Comparison of ENCODE assay signal across 9 cellular contexts in the genomic region with DNA sequence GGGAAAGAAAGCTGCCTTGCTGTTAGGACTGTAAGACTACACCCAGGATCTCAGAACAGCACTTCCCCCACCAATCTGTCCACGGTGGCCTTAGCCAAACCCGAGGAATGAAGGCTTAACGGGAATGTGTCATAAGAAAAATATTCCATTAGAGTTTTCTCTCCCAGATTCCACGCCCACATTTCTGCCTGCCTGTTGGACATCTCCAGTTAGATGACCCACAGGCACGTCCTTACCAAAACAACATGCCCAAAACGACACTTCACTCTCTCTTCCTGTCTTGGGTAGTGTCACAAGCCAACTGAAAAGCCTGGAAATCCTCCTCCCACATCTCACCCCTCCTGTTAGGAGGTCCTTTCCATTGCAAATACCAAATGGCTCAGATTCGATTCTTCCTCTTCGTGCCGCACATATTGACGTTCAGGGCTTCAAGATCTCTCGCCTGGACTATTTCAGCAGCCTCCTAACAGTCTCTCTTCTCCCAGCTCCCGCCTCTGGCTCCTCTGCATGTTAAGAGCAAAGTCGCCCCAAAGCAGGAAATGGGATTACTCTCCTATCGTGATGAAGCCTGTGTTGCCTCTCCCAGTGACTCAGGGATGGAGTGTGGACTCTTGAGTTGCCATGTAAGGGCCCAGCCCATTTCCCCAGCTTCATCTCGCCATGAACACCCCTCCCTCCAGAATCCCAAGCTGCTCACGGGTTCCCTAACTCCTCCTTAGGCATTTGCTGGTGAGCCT.
A peak's percentile ranks its signal among the peaks of the same experiment; 100 is the strongest.
DNase-seq lines count a peak whose midpoint lies in the region; ATAC-seq and TF ChIP-seq lines count a peak whose summit lies in the region.
"Had no signal": no experiment of that assay in that cellular context is flagged by ENCODE, and none has a peak within 500 bp of the region (broad histone marks: within the 10 kb centered on the region; RNA-seq: fewer than 3 reads in every experiment).

No MANE protein-coding gene starts in this region.

- 94% methylated on average over 16 of the region's 16 CpGs for WGBS in thymus

- H3K27me3 Mint-ChIP-seq in activated CD4-positive, alpha-beta T cell treated with anti-CD3 and anti-CD28 coated beads for 36 hours, result no peaks in the 10 kb centered on the region

- no peaks in the 10 kb centered on the region for H3K36me3 ChIP-seq in thymus (ENCODE audit: control insufficient read depth, insufficient read depth)

- H3K4me1 Mint-ChIP-seq in activated CD4-positive, alpha-beta T cell treated with anti-CD3 and anti-CD28 coated beads for 36 hours, result no peaks in the 10 kb centered on the region

- peaks cover 4% of the 10 kb centered on the region for H3K4me1 ChIP-seq in thymus (ENCODE audit: control insufficient read depth, insufficient read depth, low read length)

- peak; percentile 75 for DNase-seq in HT-29 (ENCODE audit: low spot score)
- DNase-seq in cardiac fibroblast (ENCODE audit: low read depth in 2 of 2), result peak; percentile 96 to 98
- peak; percentile 98 for DNase-seq in kidney tubule cell (ENCODE audit: low spot score)
- no peak for DNase-seq in activated CD4-positive, alpha-beta T cell treated with anti-CD3 and anti-CD28 coated beads for 36 hours
- no peak for DNase-seq in NCI-H69 (lab: John Stamatoyannopoulos, UW)
- DNase-seq: NCI-H82 had no signal

- H3K4me3 ChIP-seq in cardiac fibroblast (replicated peaks in 1 of 2; ENCODE audit: low read depth in 2 of 2, low read length in 2 of 2) (peak overlapping the region; percentile 2 to 35), thymus (ENCODE audit: low read length) (no peak overlapping the region)

- no peak overlapping the region for H3K27ac Mint-ChIP-seq in activated CD4-positive, alpha-beta T cell treated with anti-CD3 and anti-CD28 coated beads for 36 hours

- intact Hi-C loops in activated CD4-positive, alpha-beta T cell treated with anti-CD3 and anti-CD28 coated beads for 36 hours (cut with DNase I, micrococcal nuclease), result no loop called here

- no peak overlapping the region for H3K4me3 Mint-ChIP-seq in activated CD4-positive, alpha-beta T cell treated with anti-CD3 and anti-CD28 coated beads for 36 hours

- CTCF ChIA-PET in activated CD4-positive, alpha-beta T cell treated with anti-CD3 and anti-CD28 coated beads for 36 hours (lab: Charles Lee), result no interaction called here

- no peak for ATAC-seq in activated CD4-positive, alpha-beta T cell treated with anti-CD3 and anti-CD28 coated beads for 36 hours
- ATAC-seq in GM18517 (IDR thresholded peaks at IDR 0.05; ENCODE audit: unreplicated experiment) (no peak), GM19467 (IDR thresholded peaks at IDR 0.05; ENCODE audit: unreplicated experiment) (no peak)

- no peak for TF ChIP-seq CTCF in cardiac fibroblast (IDR thresholded peaks at IDR 0.05; ENCODE audit: low read depth, low read length)

- no peaks in the 10 kb centered on the region for H3K27me3 ChIP-seq in thymus (ENCODE audit: control insufficient read depth, insufficient read depth)

- POLR2A ChIA-PET in activated CD4-positive, alpha-beta T cell treated with anti-CD3 and anti-CD28 coated beads for 36 hours (lab: Charles Lee), result no interaction called here

- peak overlapping the region; percentile 49 for H3K27ac ChIP-seq in thymus (ENCODE audit: low read depth)

- no peaks in the 10 kb centered on the region for H3K36me3 Mint-ChIP-seq in activated CD4-positive, alpha-beta T cell treated with anti-CD3 and anti-CD28 coated beads for 36 hours (ENCODE audit: low read depth)

- H3K9me3 Mint-ChIP-seq in activated CD4-positive, alpha-beta T cell treated with anti-CD3 and anti-CD28 coated beads for 36 hours (ENCODE audit: low read depth), result peaks cover 2% of the 10 kb centered on the region

- no peaks in the 10 kb centered on the region for H3K9me3 ChIP-seq in thymus (ENCODE audit: control insufficient read depth)

Comparison
In these comparisons a context has a peak if more than half of its experiments do, and no peak if none do; other contexts are left out.
1. DNase-seq: peak in HT-29 (single experiment), cardiac fibroblast (2 of 2) and kidney tubule cell (single experiment); none in activated CD4-positive, alpha-beta T cell treated with anti-CD3 and anti-CD28 coated beads for 36 hours (single experiment) and NCI-H69 (single experiment).